In the genomic region with DNA sequence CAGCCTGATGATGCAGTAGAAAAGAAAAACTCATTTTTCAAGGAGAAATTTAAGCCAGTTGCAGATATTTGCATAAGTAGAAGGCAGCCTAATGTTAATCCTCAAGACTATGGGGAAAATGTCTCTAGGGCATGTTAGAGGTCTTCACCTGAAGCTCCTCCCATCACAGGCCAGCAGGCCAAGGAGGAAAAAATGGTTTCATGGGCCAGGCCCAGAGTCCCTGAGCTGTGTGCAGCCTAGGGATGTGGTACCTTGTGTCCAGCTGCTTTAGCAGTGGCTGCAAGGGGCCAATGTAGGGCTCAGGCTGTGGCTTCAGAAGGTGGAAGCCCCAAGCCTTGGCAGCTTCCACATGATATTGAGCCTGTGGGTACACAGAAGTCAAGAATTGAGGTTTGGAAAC, we compare ENCODE assay signal across 11 cellular contexts.
"Had no signal": no experiment of that assay in that cellular context is flagged by ENCODE, and none has a peak within 500 bp of the region (broad histone marks: within the 10 kb centered on the region; RNA-seq: fewer than 3 reads in every experiment).

No MANE protein-coding gene starts in this region.

- H3K36me3 ChIP-seq: HAP-1 had no signal

- H3K9me3 ChIP-seq: HAP-1 had no signal

- ATAC-seq: GM23338, HCT116 had no signal

- H3K27ac ChIP-seq: GM23248 had no signal

- DNase-seq: GM23248, GOT3, H7, H9, HCEC 1CT, HFFc6 had no signal

- H3K4me2 ChIP-seq: GM23338 had no signal

- H3K4me3 ChIP-seq: GM23248, GM23338, HAP-1 had no signal

- FAIRE-seq: H1, H54 had no signal

- H3K9ac ChIP-seq: GM23248 had no signal

- H3K4me1 ChIP-seq: HAP-1 had no signal

- H2AFZ ChIP-seq: GM23248, GM23338 had no signal
